1 cellular context compared by ENCODE assay signal in genomic region chr2:219252084-219252483, GRCh38.
TF ChIP-seq lines count a peak whose summit lies in the region.

No MANE protein-coding gene starts in this region.

TF ChIP-seq in SK-N-SH, 30 proteins besides CTCF, POLR2A, EP300 and RAD21:
- TF ChIP-seq GABPA (IDR thresholded peaks at IDR 0.05; ENCODE audit: low read depth) (no peak), NRF1 (IDR thresholded peaks at IDR 0.05; ENCODE audit: low read depth, low read length) (no peak), TCF12 (IDR thresholded peaks at IDR 0.05) (no peak), MAX (IDR thresholded peaks at IDR 0.05; ENCODE audit: low read depth) (no peak), USF2 (IDR thresholded peaks at IDR 0.05; ENCODE audit: borderline replicate concordance, low read depth, low read length) (no peak), MXI1 (IDR thresholded peaks at IDR 0.05; ENCODE audit: low read depth, low read length) (no peak), TEAD4 (IDR thresholded peaks at IDR 0.05; ENCODE audit: borderline replicate concordance, insufficient read depth) (no peak), ELF1 (IDR thresholded peaks at IDR 0.05) (no peak), FOXJ3 (CRISPR knock-in tag; IDR thresholded peaks at IDR 0.05) (no peak), EZH2phosphoT487 (IDR thresholded peaks at IDR 0.05; ENCODE audit: borderline replicate concordance, low read depth) (no peak), FOSL2 (IDR thresholded peaks at IDR 0.05; ENCODE audit: borderline replicate concordance, low read depth) (no peak), FOXM1 (IDR thresholded peaks at IDR 0.05; ENCODE audit: low read depth) (no peak), JUND (IDR thresholded peaks at IDR 0.05) (no peak), RCOR1 (IDR thresholded peaks at IDR 0.05; ENCODE audit: low read length) (no peak), SMC3 (IDR thresholded peaks at IDR 0.05; ENCODE audit: low read depth, low read length) (no peak), IRF3 (IDR thresholded peaks at IDR 0.05; ENCODE audit: low read depth, low read length) (no peak), RFX5 (IDR thresholded peaks at IDR 0.05; ENCODE audit: low read length) (no peak), NFIC (IDR thresholded peaks at IDR 0.05; ENCODE audit: borderline replicate concordance) (no peak)
- TF ChIP-seq, protein P1, sequence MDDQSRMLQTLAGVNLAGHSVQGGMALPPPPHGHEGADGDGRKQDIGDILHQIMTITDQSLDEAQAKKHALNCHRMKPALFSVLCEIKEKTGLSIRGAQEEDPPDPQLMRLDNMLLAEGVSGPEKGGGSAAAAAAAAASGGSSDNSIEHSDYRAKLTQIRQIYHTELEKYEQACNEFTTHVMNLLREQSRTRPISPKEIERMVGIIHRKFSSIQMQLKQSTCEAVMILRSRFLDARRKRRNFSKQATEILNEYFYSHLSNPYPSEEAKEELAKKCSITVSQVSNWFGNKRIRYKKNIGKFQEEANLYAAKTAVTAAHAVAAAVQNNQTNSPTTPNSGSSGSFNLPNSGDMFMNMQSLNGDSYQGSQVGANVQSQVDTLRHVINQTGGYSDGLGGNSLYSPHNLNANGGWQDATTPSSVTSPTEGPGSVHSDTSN (IDR thresholded peaks at IDR 0.05), result no peak
TF ChIP-seq in SK-N-SH: peak in this region for 0.
